In genomic region chr2:88729061-88729745, GRCh38 we compare ENCODE assay signal across 13 cellular contexts. TPM values are rescaled to one million over a fixed set of nuclear protein-coding genes. Genes with fewer than 3 reads are reported as not detected.
A peak's percentile ranks its signal among the peaks of the same experiment; 100 is the strongest.
DNase-seq lines count a peak whose midpoint lies in the region; ATAC-seq and TF ChIP-seq lines count a peak whose summit lies in the region.
"Had no signal": no experiment of that assay in that cellular context is flagged by ENCODE, and none has a peak within 500 bp of the region (broad histone marks: within the 10 kb centered on the region; RNA-seq: fewer than 3 reads in every experiment).

No MANE protein-coding gene starts in this region.

- H3K27me3 Mint-ChIP-seq in HFFc6 (ENCODE audit: insufficient read depth), result no peaks in the 10 kb centered on the region
- no peaks in the 10 kb centered on the region for H3K27me3 Mint-ChIP-seq in stimulated activated memory B cell treated with anti-CD40 and anti-IgM and Interleukin-4, amounts not matched to agents 10 μg/mL and 1 μg/mL and 100 μg/mL, for 72 hours
- H3K27me3 Mint-ChIP-seq: activated naive CD4-positive, alpha-beta T cell treated with anti-CD3 and anti-CD28 coated beads, Interleukin-2, amount 10 ng/mL, durations not matched to agents 7 days and 5 days had no signal

- peaks cover 4% of the 10 kb centered on the region for H3K36me3 ChIP-seq in SJCRH30
- H3K36me3 ChIP-seq: tibial nerve had no signal

- no peaks in the 10 kb centered on the region for H3K4me1 ChIP-seq in SJCRH30
- H3K4me1 ChIP-seq: tibial nerve had no signal

- TF ChIP-seq POLR2A in GM18505 (IDR thresholded peaks at IDR 0.05; ENCODE audit: borderline replicate concordance, extremely low read depth, insufficient read depth, insufficient read length), result no peak

- H3K4me3 Mint-ChIP-seq in HFFc6, result no peak overlapping the region; the same call in 1 of the 2 replicates
- H3K4me3 Mint-ChIP-seq in stimulated activated memory B cell treated with anti-CD40 and anti-IgM and Interleukin-4, amounts not matched to agents 10 μg/mL and 1 μg/mL and 100 μg/mL, for 72 hours, result no peak overlapping the region
- H3K4me3 Mint-ChIP-seq: activated CD8-positive, alpha-beta T cell treated with anti-CD3 and anti-CD28 coated beads, Interleukin-2, amount 10 ng/mL, durations not matched to agents 7 days and 5 days; activated naive CD4-positive, alpha-beta T cell treated with anti-CD3 and anti-CD28 coated beads, Interleukin-2, amount 10 ng/mL, durations not matched to agents 7 days and 5 days; nephron had no signal

- no peaks in the 10 kb centered on the region for H3K9me3 ChIP-seq in SJCRH30 (replicated peaks)
- H3K9me3 ChIP-seq: tibial nerve had no signal

- no peak overlapping the region for H3K27ac ChIP-seq in SJCRH30
- H3K27ac ChIP-seq: tibial nerve had no signal

- H3K27me3 ChIP-seq in SJCRH30, result no peaks in the 10 kb centered on the region
- H3K27me3 ChIP-seq: tibial nerve had no signal

- H3K36me3 Mint-ChIP-seq in HFFc6 (ENCODE audit: low read depth), result no peaks in the 10 kb centered on the region
- peaks cover 26% of the 10 kb centered on the region for H3K36me3 Mint-ChIP-seq in stimulated activated memory B cell treated with anti-CD40 and anti-IgM and Interleukin-4, amounts not matched to agents 10 μg/mL and 1 μg/mL and 100 μg/mL, for 72 hours

- H3K4me3 ChIP-seq in SJCRH30 (no peak overlapping the region), epithelial cell of esophagus (ENCODE audit: low read length) (no peak overlapping the region)
- H3K4me3 ChIP-seq: tibial nerve had no signal

- peak; percentile 39 for DNase-seq in HFFc6
- peak; percentile 25 to 43 for DNase-seq in SJCRH30
- peak; percentile 15 for DNase-seq in epithelial cell of esophagus (ENCODE audit: low read depth)
- DNase-seq in nucleus accumbens (lab: John Stamatoyannopoulos, UW), result no peak
- DNase-seq: activated CD8-positive, alpha-beta T cell treated with anti-CD3 and anti-CD28 coated beads, Interleukin-2, amount 10 ng/mL, durations not matched to agents 7 days and 5 days; activated naive CD4-positive, alpha-beta T cell treated with anti-CD3 and anti-CD28 coated beads, Interleukin-2, amount 10 ng/mL, durations not matched to agents 7 days and 5 days; NCI-H2029 treated with DMSO at 0.1 percent for 48 hours had no signal

- TF ChIP-seq CTCF in HFFc6 (IDR thresholded peaks at IDR 0.05) (no peak), epithelial cell of esophagus (IDR thresholded peaks at IDR 0.05; ENCODE audit: insufficient read depth, low read depth, low read length, missing control alignments) (no peak)

- peaks cover 18% of the 10 kb centered on the region for H3K4me1 Mint-ChIP-seq in HFFc6 (ENCODE audit: low read depth)
- H3K4me1 Mint-ChIP-seq in stimulated activated memory B cell treated with anti-CD40 and anti-IgM and Interleukin-4, amounts not matched to agents 10 μg/mL and 1 μg/mL and 100 μg/mL, for 72 hours, result peaks cover 25% of the 10 kb centered on the region
- H3K4me1 Mint-ChIP-seq: nephron had no signal

- no peaks in the 10 kb centered on the region for H3K9me3 Mint-ChIP-seq in HFFc6
- no peaks in the 10 kb centered on the region for H3K9me3 Mint-ChIP-seq in stimulated activated memory B cell treated with anti-CD40 and anti-IgM and Interleukin-4, amounts not matched to agents 10 μg/mL and 1 μg/mL and 100 μg/mL, for 72 hours
- H3K9me3 Mint-ChIP-seq: activated naive CD4-positive, alpha-beta T cell treated with anti-CD3 and anti-CD28 coated beads, Interleukin-2, amount 10 ng/mL, durations not matched to agents 7 days and 5 days had no signal

- no peak overlapping the region for H3K27ac Mint-ChIP-seq in HFFc6
- H3K27ac Mint-ChIP-seq in stimulated activated memory B cell treated with anti-CD40 and anti-IgM and Interleukin-4, amounts not matched to agents 10 μg/mL and 1 μg/mL and 100 μg/mL, for 72 hours, result peak overlapping the region; percentile 16
- H3K27ac Mint-ChIP-seq: activated CD8-positive, alpha-beta T cell treated with anti-CD3 and anti-CD28 coated beads, Interleukin-2, amount 10 ng/mL, durations not matched to agents 7 days and 5 days; activated naive CD4-positive, alpha-beta T cell treated with anti-CD3 and anti-CD28 coated beads, Interleukin-2, amount 10 ng/mL, durations not matched to agents 7 days and 5 days; nephron had no signal

- ATAC-seq in stimulated activated memory B cell treated with anti-CD40 and anti-IgM and Interleukin-4, amounts not matched to agents 10 μg/mL and 1 μg/mL and 100 μg/mL, for 72 hours, result no peak
- ATAC-seq in HG02678 (IDR thresholded peaks at IDR 0.05; ENCODE audit: unreplicated experiment) (no peak), GM18505 (IDR thresholded peaks at IDR 0.05; ENCODE audit: unreplicated experiment) (no peak)
- ATAC-seq: activated CD8-positive, alpha-beta T cell treated with anti-CD3 and anti-CD28 coated beads, Interleukin-2, amount 10 ng/mL, durations not matched to agents 7 days and 5 days; HepG2 had no signal

RNA-seq across cellular contexts. Expression of gene RPIA, which starts 37.7 kb away (rescaled TPM):
- total RNA-seq in HFFc6 (2021; fragmentation: NEBNext Ultra II Directional; extraction: Animal tissue kit (Norgen Biotek cat#: 25700)), result 10 to 100 TPM; 10.1 to 12.2 (median 10.8) TPM
- 15.6 and 18.3 TPM in 2 replicates for total RNA-seq in SJCRH30 (2014; rRNA removed; shearing (Covaris generic))

Comparison
In these comparisons a context has a peak if more than half of its experiments do, and no peak if none do; other contexts are left out.
1. DNase-seq: peak in HFFc6 (single experiment), SJCRH30 (2 of 2) and epithelial cell of esophagus (single experiment); none in nucleus accumbens (0 of 56).